ENCODE assay signal across 34 cellular contexts in the genomic region with DNA sequence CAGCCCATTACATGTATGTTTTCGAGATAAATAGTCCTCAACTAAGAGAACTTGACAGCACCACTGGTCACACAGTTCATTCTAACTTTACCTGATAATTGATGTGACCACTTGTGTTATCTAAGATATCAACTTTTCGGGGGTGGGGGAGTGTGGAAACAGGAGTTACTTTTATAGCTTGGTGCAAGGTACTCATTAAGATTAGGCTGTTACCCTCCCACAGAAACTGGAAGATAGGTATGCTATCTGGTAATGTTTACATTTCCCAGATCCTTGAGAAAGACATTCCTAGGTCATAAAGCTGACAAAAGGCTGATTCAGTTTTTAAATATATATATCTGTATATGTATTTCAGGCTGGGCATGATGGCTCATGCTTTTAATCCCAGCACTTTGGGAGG. TPM values are rescaled to one million over a fixed set of nuclear protein-coding genes. Genes with fewer than 3 reads are reported as not detected.
"Had no signal": no experiment of that assay in that cellular context is flagged by ENCODE, and none has a peak within 500 bp of the region (broad histone marks: within the 10 kb centered on the region; RNA-seq: fewer than 3 reads in every experiment).

No MANE protein-coding gene starts in this region.

- H3K27ac Mint-ChIP-seq: activated CD4-positive, alpha-beta T cell treated with anti-CD3 and anti-CD28 coated beads, Interleukin-2, amount 10 ng/mL, durations not matched to agents 24 days and 14 days; activated CD8-positive, alpha-beta T cell treated with anti-CD3 and anti-CD28 coated beads for 36 hours; activated naive CD8-positive, alpha-beta T cell treated with anti-CD3 and anti-CD28 coated beads for 36 hours; activated T-cell treated with anti-CD3 and anti-CD28 coated beads, Interleukin-2, amount 50 U/mL, for 72 hours; activated T-helper 17 cell treated with anti-CD3 and anti-CD28 coated beads, Interleukin-2, amount 50 U/mL, for 72 hours had no signal

- H3K4me1 Mint-ChIP-seq: activated T-helper 17 cell treated with anti-CD3 and anti-CD28 coated beads, Interleukin-2, amount 50 U/mL, for 72 hours had no signal

- H3K27ac ChIP-seq: ascending aorta, KMS-11, SJCRH30, SK-N-MC, WERI-Rb-1 had no signal

- ATAC-seq: activated CD8-positive, alpha-beta T cell treated with anti-CD3 and anti-CD28 coated beads for 36 hours; activated T-cell treated with anti-CD3 and anti-CD28 coated beads, Interleukin-2, amount 50 U/mL, for 72 hours; activated T-helper 17 cell treated with anti-CD3 and anti-CD28 coated beads, Interleukin-2, amount 50 U/mL, for 72 hours; Panc1 had no signal

- H3K27me3 Mint-ChIP-seq: activated CD4-positive, alpha-beta T cell treated with anti-CD3 and anti-CD28 coated beads, Interleukin-2, amount 10 ng/mL, durations not matched to agents 24 days and 14 days; activated CD8-positive, alpha-beta T cell treated with anti-CD3 and anti-CD28 coated beads for 36 hours; activated naive CD8-positive, alpha-beta T cell treated with anti-CD3 and anti-CD28 coated beads for 36 hours; activated T-helper 17 cell treated with anti-CD3 and anti-CD28 coated beads, Interleukin-2, amount 50 U/mL, for 72 hours had no signal

- DNase-seq: activated CD4-positive, alpha-beta T cell treated with anti-CD3 and anti-CD28 coated beads for 1 hour; activated CD4-positive, alpha-beta T cell treated with anti-CD3 and anti-CD28 coated beads, Interleukin-2, amount 10 ng/mL, durations not matched to agents 24 days and 14 days; activated CD4-positive, alpha-beta T cell treated with anti-CD3 and anti-CD28 coated beads, Interleukin-2, amount 50 U/mL, for 4 hours; activated CD4-positive, CD25-positive, alpha-beta regulatory T cell; activated CD8-positive, alpha-beta T cell treated with anti-CD3 and anti-CD28 coated beads for 36 hours; activated effector memory CD4-positive, alpha-beta T cell treated with anti-CD3 and anti-CD28 coated beads, Interleukin-2, amount 50 U/mL, for 16 hours; activated naive CD4-positive, alpha-beta T cell; activated naive CD4-positive, alpha-beta T cell treated with anti-CD3 and anti-CD28 coated beads, Interleukin-2, amount 50 U/mL, for 16 hours; activated naive CD8-positive, alpha-beta T cell treated with anti-CD3 and anti-CD28 coated beads for 36 hours; activated T-cell treated with anti-CD3 and anti-CD28 coated beads, Interleukin-2, amount 50 U/mL, for 1 hour; activated T-cell treated with anti-CD3 and anti-CD28 coated beads, Interleukin-2, amount 50 U/mL, for 72 hours; amygdala; NCI-H1105; NCI-H1417 treated with DMSO at 0.1 percent for 48 hours; NCI-H187 treated with DMSO at 0.1 percent for 48 hours; NCI-H2081; NCI-H345; NCI-H524 treated with DMSO at 0.1 percent for 48 hours; SHP77; SJCRH30; T1000; WERI-Rb-1 had no signal

- H3K4me3 Mint-ChIP-seq: activated CD4-positive, alpha-beta T cell treated with anti-CD3 and anti-CD28 coated beads, Interleukin-2, amount 10 ng/mL, durations not matched to agents 24 days and 14 days; activated CD8-positive, alpha-beta T cell treated with anti-CD3 and anti-CD28 coated beads for 36 hours; activated naive CD8-positive, alpha-beta T cell treated with anti-CD3 and anti-CD28 coated beads for 36 hours; activated T-cell treated with anti-CD3 and anti-CD28 coated beads, Interleukin-2, amount 50 U/mL, for 72 hours; activated T-helper 17 cell treated with anti-CD3 and anti-CD28 coated beads, Interleukin-2, amount 50 U/mL, for 72 hours had no signal

RNA-seq across cellular contexts. Expression of a gene that starts 11.1 kb away (rescaled TPM):
- total RNA-seq: activated CD4-positive, alpha-beta T cell treated with anti-CD3 and anti-CD28 coated beads, Interleukin-2, amount 10 ng/mL, durations not matched to agents 24 days and 14 days; activated CD8-positive, alpha-beta memory T cell treated with anti-CD3 and anti-CD28 coated beads for 36 hours; activated CD8-positive, alpha-beta T cell treated with anti-CD3 and anti-CD28 coated beads for 36 hours; activated naive CD8-positive, alpha-beta T cell treated with anti-CD3 and anti-CD28 coated beads for 36 hours; activated T-cell treated with anti-CD3 and anti-CD28 coated beads, Interleukin-2, amount 50 U/mL, for 72 hours; activated T-helper 17 cell treated with anti-CD3 and anti-CD28 coated beads, Interleukin-2, amount 50 U/mL, for 72 hours; ascending aorta; cardiac septum; LHCN-M2; NCI-H460; RPMI7951; T-helper 1 cell treated with Interleukin-12 subunit alpha and Interleukin-12 subunit beta and Interleukin-4 antibody, amounts not matched to agents 30 ng/mL and 1 ng/mL, for 36 hours; T-helper 2 cell treated with Interferon-gamma antibody and Interleukin-4, amounts not matched to agents 100 ng/mL and 5 ng/mL, for 36 hours had no signal
